In the genomic region with DNA sequence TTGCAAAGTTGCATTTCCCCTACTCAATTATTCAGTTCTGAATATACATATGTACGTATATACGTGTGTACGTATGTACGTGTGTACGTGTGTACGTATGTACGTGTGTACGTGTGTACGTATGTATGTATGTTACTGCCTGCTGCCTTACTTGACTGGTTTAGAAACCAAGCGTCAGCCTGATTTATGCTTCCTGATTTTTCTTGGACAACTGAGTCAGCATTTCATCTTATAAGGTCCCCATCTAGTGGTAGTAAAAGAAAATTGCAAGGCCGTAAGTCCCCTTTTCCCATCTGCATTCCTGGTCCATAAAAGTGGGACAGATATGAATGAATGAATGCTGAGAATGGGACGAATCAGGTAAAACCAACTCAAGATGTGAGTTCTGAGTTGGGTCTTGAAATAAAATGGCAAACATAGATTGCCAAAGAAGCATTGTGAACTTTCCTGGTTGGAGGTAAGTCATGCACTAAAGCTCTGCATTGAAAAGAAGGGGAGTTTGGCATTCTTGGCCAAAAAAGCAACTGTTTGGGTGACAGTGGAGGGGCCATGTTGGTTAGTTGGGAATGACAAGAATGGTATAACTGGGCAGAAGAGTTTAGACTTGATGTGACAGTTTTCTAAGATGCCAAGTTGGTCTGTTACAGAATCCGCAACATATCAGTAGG, we compare ENCODE assay signal across 9 cellular contexts.
DNase-seq lines count a peak whose midpoint lies in the region; ATAC-seq and TF ChIP-seq lines count a peak whose summit lies in the region.
"Had no signal": no experiment of that assay in that cellular context is flagged by ENCODE, and none has a peak within 500 bp of the region (broad histone marks: within the 10 kb centered on the region; RNA-seq: fewer than 3 reads in every experiment).

No MANE protein-coding gene starts in this region.

- DNase-seq in NCI-H1436 treated with DMSO at 0.1 percent for 48 hours (lab: John Stamatoyannopoulos, UW) = peak; percentile 8
- no peak for DNase-seq in NCI-H1436 (lab: John Stamatoyannopoulos, UW)
- peak; percentile 50 for DNase-seq in NCI-H2029 treated with DMSO at 0.1 percent for 48 hours (lab: John Stamatoyannopoulos, UW)
- peak; percentile 74 for DNase-seq in astrocyte of the hippocampus (ENCODE audit: low read depth, low spot score)
- DNase-seq in kidney epithelial cell (ENCODE audit: low read depth) = peak; percentile 21
- no peak for DNase-seq in HK-2 (ENCODE audit: unreplicated experiment)

- H3K4me3 ChIP-seq in kidney epithelial cell (ENCODE audit: low read depth, low read length) = no peak overlapping the region
- H3K4me3 ChIP-seq: BLaER1 had no signal

- peak; percentile 59 for TF ChIP-seq CTCF in kidney epithelial cell (IDR thresholded peaks at IDR 0.05; ENCODE audit: insufficient read depth, low read length, poor library complexity, severe bottlenecking)

- ATAC-seq in HG03175 (IDR thresholded peaks at IDR 0.05; ENCODE audit: unreplicated experiment) (no peak), HG03025 (IDR thresholded peaks at IDR 0.05; ENCODE audit: low FRiP score, unreplicated experiment) (no peak)

- H3K36me3 ChIP-seq in kidney epithelial cell (ENCODE audit: control insufficient read depth, insufficient read depth, low read length) = no peaks in the 10 kb centered on the region
- H3K36me3 ChIP-seq: BLaER1 had no signal

- no peaks in the 10 kb centered on the region for H3K27me3 ChIP-seq in kidney epithelial cell (ENCODE audit: control insufficient read depth, insufficient read depth, low read length)
- H3K27me3 ChIP-seq: BLaER1 had no signal

Comparison
In these comparisons a context has a peak if more than half of its experiments do, and no peak if none do; other contexts are left out.
1. DNase-seq: peak in NCI-H1436 treated with DMSO at 0.1 percent for 48 hours (single experiment), NCI-H2029 treated with DMSO at 0.1 percent for 48 hours (single experiment), astrocyte of the hippocampus (single experiment) and kidney epithelial cell (single experiment); none in NCI-H1436 (single experiment) and HK-2 (single experiment).